ENCODE assay signal across 1 cellular context in genomic region chr2:46438794-46439193, GRCh38.
A peak's percentile ranks its signal among the peaks of the same experiment; 100 is the strongest.
TF ChIP-seq lines count a peak whose summit lies in the region.

No MANE protein-coding gene starts in this region.

TF ChIP-seq in K562, 482 proteins besides CTCF, POLR2A, EP300 and RAD21 (continues in another document):
- TF ChIP-seq ZMIZ1 (IDR thresholded peaks at IDR 0.05; ENCODE audit: low read depth in 2 of 2, low read length in 2 of 2), result 0 out of 4 replicates have a peak, but pooled peaks of 1 of the 2 experiments have one; percentile 43
- TF ChIP-seq SIN3B (IDR thresholded peaks at IDR 0.05; ENCODE audit: low read depth), result no peak
- TF ChIP-seq ZKSCAN3 (CRISPR knock-in tag; IDR thresholded peaks at IDR 0.05), result no peak
- TF ChIP-seq TCF7 (IDR thresholded peaks at IDR 0.05; ENCODE audit: borderline replicate concordance), result no peak
- TF ChIP-seq PRPF4 (IDR thresholded peaks at IDR 0.05; ENCODE audit: insufficient read depth, low read depth, low read length, poor library complexity, severe bottlenecking), result no peak
- TF ChIP-seq NFE2 (IDR thresholded peaks at IDR 0.05; ENCODE audit: low read depth), result 0 out of 2 replicates have a peak, but pooled peaks have one; percentile 23
- TF ChIP-seq CBFA2T2 (conservative IDR thresholded peaks at IDR 0.05), result peak; percentile 38; the same call in 1 of the 2 replicates
- TF ChIP-seq TEAD4 (IDR thresholded peaks at IDR 0.05; ENCODE audit: low read length), result peak; percentile 80
- no peak for TF ChIP-seq TEAD4 (CRISPR knock-in tag; IDR thresholded peaks at IDR 0.05; ENCODE audit: borderline replicate concordance)
- no peak for TF ChIP-seq NR3C1 (CRISPR knock-in tag; IDR thresholded peaks at IDR 0.05)
- TF ChIP-seq ZNF766 (CRISPR knock-in tag; conservative IDR thresholded peaks at IDR 0.05), result peak; percentile 50; the same call in 1 of the 2 replicates
- peak in 1 of 2 experiments; percentile 40; a peak in 1 of 4 replicates for TF ChIP-seq ZNF318 (IDR thresholded peaks at IDR 0.05; ENCODE audit: borderline replicate concordance in 1 of 2, low read depth in 1 of 2)
- TF ChIP-seq ID3 (CRISPR knock-in tag; IDR thresholded peaks at IDR 0.05), result no peak
- TF ChIP-seq ID3 (tag; IDR thresholded peaks at IDR 0.05), result no peak
- peak; percentile 31; the same call in 1 of the 2 replicates for TF ChIP-seq SMARCE1 (IDR thresholded peaks at IDR 0.05)
- TF ChIP-seq DPF2 (IDR thresholded peaks at IDR 0.05), result peak; percentile 64
- no peak for TF ChIP-seq NR0B1 (IDR thresholded peaks at IDR 0.05; ENCODE audit: partially characterized antibody)
- 0 out of 2 replicates have a peak, but pooled peaks have one; percentile 41 for TF ChIP-seq MYC (IDR thresholded peaks at IDR 0.05; ENCODE audit: low read depth, low read length)
- TF ChIP-seq MYC (CRISPR knock-in tag; IDR thresholded peaks at IDR 0.05; ENCODE audit: borderline replicate concordance, low read depth), result no peak
- TF ChIP-seq FOXP4 (CRISPR knock-in tag; IDR thresholded peaks at IDR 0.05; ENCODE audit: borderline replicate concordance), result no peak
- no peak for TF ChIP-seq TAF15 (IDR thresholded peaks at IDR 0.05; ENCODE audit: low read depth, low read length)
- TF ChIP-seq LEF1 (IDR thresholded peaks at IDR 0.05), result peak; percentile 72; the same call in 1 of the 2 replicates
- no peak for TF ChIP-seq ZFP30 (CRISPR knock-in tag; IDR thresholded peaks at IDR 0.05; ENCODE audit: borderline replicate concordance)
- no peak for TF ChIP-seq NR4A1 (CRISPR knock-in tag; IDR thresholded peaks at IDR 0.05)
- TF ChIP-seq NR4A1 (tag; IDR thresholded peaks at IDR 0.05), result no peak
- TF ChIP-seq OTX1 (CRISPR knock-in tag; IDR thresholded peaks at IDR 0.05), result no peak
- TF ChIP-seq MAFK (IDR thresholded peaks at IDR 0.05; ENCODE audit: low read length), result no peak
- TF ChIP-seq ZNF644 (tag; IDR thresholded peaks at IDR 0.05; ENCODE audit: low read depth), result no peak
- TF ChIP-seq CXXC5 (CRISPR knock-in tag; IDR thresholded peaks at IDR 0.05), result peak; percentile 24; the same call in 1 of the 2 replicates
- TF ChIP-seq ZNF282 (CRISPR knock-in tag; IDR thresholded peaks at IDR 0.05), result no peak
- TF ChIP-seq CTCFL (IDR thresholded peaks at IDR 0.05; ENCODE audit: borderline replicate concordance, insufficient read depth, low read depth, low read length, poor library complexity, severe bottlenecking), result no peak
- TF ChIP-seq ATF7 (IDR thresholded peaks at IDR 0.05), result peak; percentile 79; the same call in 1 of the 2 replicates
- peak; percentile 67 for TF ChIP-seq CTBP1 (IDR thresholded peaks at IDR 0.05; ENCODE audit: borderline replicate concordance)
- TF ChIP-seq GTF2A2 (tag; IDR thresholded peaks at IDR 0.05), result no peak
- 0 out of 4 replicates have a peak, but pooled peaks of 1 of the 2 experiments have one; percentile 13 for TF ChIP-seq HDAC1 (IDR thresholded peaks at IDR 0.05)
- 0 out of 2 replicates have a peak, but pooled peaks have one; percentile 11 for TF ChIP-seq HMBOX1 (IDR thresholded peaks at IDR 0.05)
- TF ChIP-seq EGR1 (conservative IDR thresholded peaks at IDR 0.05), result no peak
- no peak for TF ChIP-seq RBM25 (IDR thresholded peaks at IDR 0.05; ENCODE audit: low read depth, low read length, severe bottlenecking)
- TF ChIP-seq ATF4 (CRISPR knock-in tag; IDR thresholded peaks at IDR 0.05), result peak; percentile 76
- TF ChIP-seq NR2C1 (IDR thresholded peaks at IDR 0.05), result no peak
- no peak for TF ChIP-seq NR2C1 (tag; IDR thresholded peaks at IDR 0.05)
- TF ChIP-seq ZNF589 (CRISPR knock-in tag; IDR thresholded peaks at IDR 0.05; ENCODE audit: low read depth), result no peak
- no peak for TF ChIP-seq ZNF124 (CRISPR knock-in tag; IDR thresholded peaks at IDR 0.05)
- TF ChIP-seq ZNF586 (CRISPR knock-in tag; conservative IDR thresholded peaks at IDR 0.05), result no peak
